Comparison of ENCODE assay signal across 2 cellular contexts in genomic region chr7:5470721-5471311, GRCh38.
A peak's percentile ranks its signal among the peaks of the same experiment; 100 is the strongest.
TF ChIP-seq lines count a peak whose summit lies in the region.

No MANE protein-coding gene starts in this region.

TF ChIP-seq in liver, 16 proteins besides CTCF, POLR2A, EP300 and RAD21:
- TF ChIP-seq HNF4A (conservative IDR thresholded peaks at IDR 0.05): no peak
- TF ChIP-seq EGR1 (IDR thresholded peaks at IDR 0.05; ENCODE audit: low read depth in 2 of 2): no peak
- peak; percentile 35 to 67 for TF ChIP-seq RXRA (IDR thresholded peaks at IDR 0.05)

TF ChIP-seq in HepG2, 621 proteins besides CTCF, POLR2A, EP300 and RAD21:
- TF ChIP-seq ZNF83 (CRISPR knock-in tag; IDR thresholded peaks at IDR 0.05; ENCODE audit: borderline replicate concordance): no peak
